In genomic region chr12:115261249-115261648, GRCh38 we compare ENCODE assay signal across 19 cellular contexts.
"Had no signal": no experiment of that assay in that cellular context is flagged by ENCODE, and none has a peak within 500 bp of the region (broad histone marks: within the 10 kb centered on the region; RNA-seq: fewer than 3 reads in every experiment).

No MANE protein-coding gene starts in this region.

- H3K4me3 Mint-ChIP-seq: natural killer cell; stimulated activated memory B cell treated with anti-CD40 and anti-IgM and Interleukin-4, amounts not matched to agents 10 μg/mL and 1 μg/mL and 100 μg/mL, for 72 hours; stimulated activated naive CD8-positive, alpha-beta T cell treated with anti-CD3 and anti-CD28 coated beads, Interleukin-15, Interleukin-2, amounts not matched to agents 100 ng/mL and 50 ng/mL, for 24 hours had no signal

- H3K4me1 Mint-ChIP-seq: natural killer cell; stimulated activated memory B cell treated with anti-CD40 and anti-IgM and Interleukin-4, amounts not matched to agents 10 μg/mL and 1 μg/mL and 100 μg/mL, for 72 hours had no signal

- H3K4me1 ChIP-seq: pancreas, spleen, tibial artery had no signal

- H3K36me3 Mint-ChIP-seq: natural killer cell; stimulated activated memory B cell treated with anti-CD40 and anti-IgM and Interleukin-4, amounts not matched to agents 10 μg/mL and 1 μg/mL and 100 μg/mL, for 72 hours had no signal

- H3K27me3 Mint-ChIP-seq: stimulated activated memory B cell treated with anti-CD40 and anti-IgM and Interleukin-4, amounts not matched to agents 10 μg/mL and 1 μg/mL and 100 μg/mL, for 72 hours; stimulated activated naive CD8-positive, alpha-beta T cell treated with anti-CD3 and anti-CD28 coated beads, Interleukin-15, Interleukin-2, amounts not matched to agents 100 ng/mL and 50 ng/mL, for 24 hours had no signal

- H3K4me3 ChIP-seq: esophagus squamous epithelium, mucosa of descending colon, pancreas, spleen, tibial artery, upper lobe of left lung had no signal

- H3K36me3 ChIP-seq: esophagus squamous epithelium, pancreas, spleen, tibial artery, upper lobe of left lung had no signal

- DNase-seq: cerebellar nuclear complex; dermis blood vessel endothelial cell; esophagus squamous epithelium; foreskin keratinocyte; natural killer cell; occipital lobe; pancreas; right cardiac atrium; spleen; stimulated activated CD4-positive, alpha-beta T cell treated with anti-CD3 and anti-CD28 coated beads, Interleukin-15, amount 100 ng/mL, for 24 hours; stimulated activated CD4-positive, alpha-beta T cell treated with anti-CD3 and anti-CD28 coated beads, Interleukin-1b, Interleukin-23, amount 100 ng/mL, for 48 hours; stimulated activated CD4-positive, alpha-beta T cell treated with anti-CD3 and anti-CD28 coated beads, Interleukin-4, amount 100 ng/mL, for 24 hours; tibial artery; upper lobe of left lung had no signal

- H3K9me3 ChIP-seq: esophagus squamous epithelium, mucosa of descending colon, pancreas, spleen, tibial artery, upper lobe of left lung had no signal

- FAIRE-seq: colon, pancreas had no signal

- ATAC-seq: foreskin keratinocyte; natural killer cell; right cardiac atrium; stimulated activated memory B cell treated with anti-CD40 and anti-IgM and Interleukin-4, amounts not matched to agents 10 μg/mL and 1 μg/mL and 100 μg/mL, for 72 hours had no signal

- H3K27me3 ChIP-seq: esophagus squamous epithelium, foreskin keratinocyte, pancreas, spleen, tibial artery, upper lobe of left lung had no signal

- H3K27ac Mint-ChIP-seq: natural killer cell; progenitor cell of endocrine pancreas; stimulated activated memory B cell treated with anti-CD40 and anti-IgM and Interleukin-4, amounts not matched to agents 10 μg/mL and 1 μg/mL and 100 μg/mL, for 72 hours; stimulated activated naive CD8-positive, alpha-beta T cell treated with anti-CD3 and anti-CD28 coated beads, Interleukin-15, Interleukin-2, amounts not matched to agents 100 ng/mL and 50 ng/mL, for 24 hours had no signal

- H3K27ac ChIP-seq: esophagus squamous epithelium, foreskin keratinocyte, pancreas, spleen, tibial artery, upper lobe of left lung had no signal
